Comparison of ENCODE assay signal across 8 cellular contexts in genomic region chr18:62522510-62523254, GRCh38. TPM values are rescaled to one million over a fixed set of nuclear protein-coding genes. Genes with fewer than 3 reads are reported as not detected.
DNase-seq lines count a peak whose midpoint lies in the region; ATAC-seq and TF ChIP-seq lines count a peak whose summit lies in the region.

TSS of gene ZCCHC2 (plus strand) at chr18:62523025. CDS start at chr18:62523425, 400 bp downstream.

- H3K36me3 ChIP-seq in ascending aorta (no peaks in the 10 kb centered on the region), vagina (no peaks in the 10 kb centered on the region)

- intact Hi-C loops in ascending aorta (cut with DNase I), result loop anchor here (1.0 to 10.0 kb wide), 8 partner anchors 60 to 1452 kb away; partner anchors contain the start of genes KDSR, SERPINB8 and VPS4B
- intact Hi-C loops in right cardiac atrium (cut with DNase I), result loop anchor here in 3 of 4 donors (5.0 kb wide), 1 partner anchor 95 kb away; no protein-coding TSS in a partner anchor
- intact Hi-C loops in vagina (cut with DNase I), result loop anchor here (5.0 to 10.0 kb wide), 2 partner anchors 88 to 195 kb away; partner anchors contain the start of gene PHLPP1

- TF ChIP-seq POLR2A in vagina (IDR thresholded peaks at IDR 0.05), result peak; percentile 71 to 87

- WGBS in right cardiac atrium, result under 1% methylated on average over 87 of the region's 87 CpGs

- peak within 1 kb of the TSS; percentile 95 for H3K27ac Mint-ChIP-seq in T-helper 2 cell treated with Interferon-gamma antibody and Interleukin-4, amounts not matched to agents 5 μg/mL and 100 μg/mL, for 36 hours

- H3K4me3 ChIP-seq in ascending aorta, result peak within 1 kb of the TSS; percentile 95 to 96
- H3K4me3 ChIP-seq in right cardiac atrium (ENCODE audit: low read length), result peak within 1 kb of the TSS; percentile 87
- H3K4me3 ChIP-seq in vagina, result peak within 1 kb of the TSS; percentile 64 to 80

- peaks cover 33% of the 10 kb centered on the region for H3K4me1 Mint-ChIP-seq in T-helper 2 cell treated with Interferon-gamma antibody and Interleukin-4, amounts not matched to agents 5 μg/mL and 100 μg/mL, for 36 hours (ENCODE audit: low read depth)

- DNase-seq in NCI-H1930 (lab: John Stamatoyannopoulos, UW) (peak; percentile 97 to 99), ascending aorta (ENCODE audit: low spot score in 2 of 2) (peak; percentile 90 to 98), right cardiac atrium (peak; percentile 98 to 99 (median 99)), putamen (ENCODE audit: low spot score) (peak; percentile 98), vagina (ENCODE audit: extremely low spot score in 2 of 2) (peak; percentile 99)
- DNase-seq in T-helper 2 cell treated with Interferon-gamma antibody and Interleukin-4, amounts not matched to agents 5 μg/mL and 100 μg/mL, for 36 hours (ENCODE audit: low spot score), result peak; percentile 98

- TF ChIP-seq CTCF in ascending aorta (IDR thresholded peaks at IDR 0.05), result no peak
- no peak for TF ChIP-seq CTCF in vagina (IDR thresholded peaks at IDR 0.05)

- H3K27me3 ChIP-seq in ascending aorta, result no peaks in the 10 kb centered on the region
- H3K27me3 ChIP-seq in right cardiac atrium (ENCODE audit: control insufficient read depth, insufficient read depth), result no peaks in the 10 kb centered on the region
- H3K27me3 ChIP-seq in vagina, result no peaks in the 10 kb centered on the region

- no peaks in the 10 kb centered on the region for H3K9me3 ChIP-seq in ascending aorta
- H3K9me3 ChIP-seq in right cardiac atrium (ENCODE audit: control insufficient read depth, low read length), result no peaks in the 10 kb centered on the region
- H3K9me3 ChIP-seq in vagina, result no peaks in the 10 kb centered on the region

- peak within 1 kb of the TSS; percentile 99 for H3K4me3 Mint-ChIP-seq in T-helper 2 cell treated with Interferon-gamma antibody and Interleukin-4, amounts not matched to agents 5 μg/mL and 100 μg/mL, for 36 hours

- H3K4me1 ChIP-seq in ascending aorta, result peaks cover 5 to 18% of the 10 kb centered on the region in 2 donors
- no peaks in the 10 kb centered on the region for H3K4me1 ChIP-seq in right cardiac atrium (ENCODE audit: control insufficient read depth, insufficient read depth, low read length)
- H3K4me1 ChIP-seq in vagina, result peaks cover 28% of the 10 kb centered on the region

- H3K27ac ChIP-seq in ascending aorta (peak within 1 kb of the TSS; percentile 96 to 99), right cardiac atrium (ENCODE audit: low read length) (peak within 1 kb of the TSS; percentile 91), vagina (peak within 1 kb of the TSS; percentile 95)

- no peaks in the 10 kb centered on the region for H3K9me3 Mint-ChIP-seq in T-helper 2 cell treated with Interferon-gamma antibody and Interleukin-4, amounts not matched to agents 5 μg/mL and 100 μg/mL, for 36 hours

- peak; percentile 73 for ATAC-seq in GM18502 (IDR thresholded peaks at IDR 0.05; ENCODE audit: poor library complexity, unreplicated experiment)
- peak; percentile 72 for ATAC-seq in HG02970 (IDR thresholded peaks at IDR 0.05; ENCODE audit: low FRiP score, unreplicated experiment)
- peak; percentile 91 to 93 for ATAC-seq in right cardiac atrium

- H3K36me3 Mint-ChIP-seq in T-helper 2 cell treated with Interferon-gamma antibody and Interleukin-4, amounts not matched to agents 5 μg/mL and 100 μg/mL, for 36 hours (ENCODE audit: low read depth), result peaks cover 24% of the 10 kb centered on the region

- no peaks in the 10 kb centered on the region for H3K27me3 Mint-ChIP-seq in T-helper 2 cell treated with Interferon-gamma antibody and Interleukin-4, amounts not matched to agents 5 μg/mL and 100 μg/mL, for 36 hours (ENCODE audit: low read depth)

RNA-seq across cellular contexts. Expression of gene ZCCHC2, which starts in this region (rescaled TPM):
- 22.9 TPM for total RNA-seq in ascending aorta
- 10 to 100 TPM; 14.0 to 21.7 (median 18.4) TPM for total RNA-seq in right cardiac atrium
- 5.4 TPM for polyA plus RNA-seq in right cardiac atrium
- total RNA-seq in vagina, result 30.4 TPM

Comparison
In these comparisons a context has a peak if more than half of its experiments do, and no peak if none do; other contexts are left out.
1. Peak in every context shown above with its lines: DNase-seq, ATAC-seq, H3K4me3 ChIP-seq and H3K27ac ChIP-seq.